Comparison of ENCODE assay signal across 1 cellular context in the genomic region with DNA sequence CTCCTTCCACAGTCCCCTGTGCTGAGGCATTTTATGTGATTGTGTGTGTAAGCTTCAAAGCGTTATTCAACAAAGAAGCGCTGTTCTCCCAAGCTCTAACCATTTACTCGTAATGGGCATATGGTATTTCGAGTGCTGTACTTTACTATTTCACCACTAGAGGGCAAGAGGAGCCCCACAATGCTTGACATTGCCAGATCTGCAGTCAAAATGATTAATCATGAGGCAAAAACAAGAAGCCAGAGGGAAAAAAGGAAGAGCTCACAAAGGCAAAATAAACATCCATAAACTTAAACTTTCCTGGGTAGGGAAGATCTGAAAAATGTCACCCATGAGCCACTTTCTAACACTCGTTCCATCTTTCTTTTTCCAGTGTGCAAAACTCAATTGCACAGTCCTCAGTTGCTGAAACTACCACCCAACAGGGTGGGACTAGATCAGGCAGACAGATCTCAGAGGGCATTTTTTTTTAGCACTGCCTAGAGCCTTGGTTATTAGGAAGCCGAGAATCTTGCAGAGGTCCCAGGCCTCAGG.
TF ChIP-seq lines count a peak whose summit lies in the region.

No MANE protein-coding gene starts in this region.

TF ChIP-seq in H1, 55 proteins besides CTCF, POLR2A, EP300 and RAD21:
- TF ChIP-seq SIN3A (conservative IDR thresholded peaks at IDR 0.05 in 1 of 2, IDR thresholded peaks at IDR 0.05 in 1 of 2; ENCODE audit: low read depth in 1 of 2, low read length in 2 of 2), result no peak
- TF ChIP-seq POLR2AphosphoS5 (IDR thresholded peaks at IDR 0.05; ENCODE audit: low read depth, low read length), result no peak
- TF ChIP-seq KDM1A (IDR thresholded peaks at IDR 0.05; ENCODE audit: borderline replicate concordance, low read length), result no peak
- no peak for TF ChIP-seq SP2 (IDR thresholded peaks at IDR 0.05; ENCODE audit: low read length)
- no peak for TF ChIP-seq BRCA1 (IDR thresholded peaks at IDR 0.05; ENCODE audit: low read depth, low read length)
- TF ChIP-seq SAP30 (IDR thresholded peaks at IDR 0.05; ENCODE audit: insufficient read depth, insufficient replicate concordance, low read length), result no peak
- no peak for TF ChIP-seq TBP (IDR thresholded peaks at IDR 0.05; ENCODE audit: low read depth, low read length)
- no peak for TF ChIP-seq BACH1 (IDR thresholded peaks at IDR 0.05; ENCODE audit: low read length)
- TF ChIP-seq CHD2 (IDR thresholded peaks at IDR 0.05; ENCODE audit: low read length), result no peak
- TF ChIP-seq TEAD4 (IDR thresholded peaks at IDR 0.05; ENCODE audit: low read depth, low read length), result no peak
- TF ChIP-seq PHF8 (conservative IDR thresholded peaks at IDR 0.05; ENCODE audit: low read depth, low read length), result no peak
- TF ChIP-seq JUN (IDR thresholded peaks at IDR 0.05; ENCODE audit: low read depth, low read length), result no peak
- TF ChIP-seq ASH2L (IDR thresholded peaks at IDR 0.05; ENCODE audit: low read length), result no peak
- TF ChIP-seq RBBP5 (IDR thresholded peaks at IDR 0.05; ENCODE audit: borderline replicate concordance, low read depth, low read length), result no peak
- TF ChIP-seq, protein P1, sequence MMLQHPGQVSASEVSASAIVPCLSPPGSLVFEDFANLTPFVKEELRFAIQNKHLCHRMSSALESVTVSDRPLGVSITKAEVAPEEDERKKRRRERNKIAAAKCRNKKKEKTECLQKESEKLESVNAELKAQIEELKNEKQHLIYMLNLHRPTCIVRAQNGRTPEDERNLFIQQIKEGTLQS (IDR thresholded peaks at IDR 0.05; ENCODE audit: insufficient read depth, low read depth, low read length), result no peak
